Comparison of ENCODE assay signal across 1 cellular context in the genomic region with DNA sequence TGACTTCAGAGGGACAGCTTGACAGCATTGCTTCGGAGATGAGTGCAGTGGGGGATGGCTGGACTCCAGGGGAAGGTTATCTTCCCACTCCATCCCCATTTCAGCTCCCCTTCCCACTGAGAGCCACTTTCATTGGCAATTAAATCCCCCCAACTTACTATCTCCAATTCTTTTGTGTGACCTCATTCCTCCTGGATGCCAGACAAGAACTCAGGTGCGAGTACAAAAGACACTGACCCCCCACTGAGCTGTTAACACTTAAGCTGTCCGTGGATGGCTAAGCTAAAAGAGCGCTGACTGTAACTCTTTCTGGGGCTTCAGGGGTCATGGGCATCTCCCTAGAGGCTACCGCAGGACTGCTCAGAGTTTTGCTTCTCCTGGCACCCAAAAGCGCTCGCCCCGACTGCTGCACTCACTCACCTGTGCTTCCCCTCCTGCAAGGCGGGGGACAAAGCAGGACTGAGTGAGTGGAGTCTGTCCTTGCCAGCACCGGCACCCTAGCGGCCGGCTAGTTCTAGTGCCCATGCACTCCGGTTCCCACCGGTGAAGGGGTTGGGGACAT.
TF ChIP-seq lines count a peak whose summit lies in the region.

No MANE protein-coding gene starts in this region.

TF ChIP-seq in HepG2, 621 proteins besides CTCF, POLR2A, EP300 and RAD21:
- TF ChIP-seq MAF1 (CRISPR knock-in tag; IDR thresholded peaks at IDR 0.05; ENCODE audit: borderline replicate concordance), result no peak
- TF ChIP-seq DMAP1 (CRISPR knock-in tag; IDR thresholded peaks at IDR 0.05), result no peak
- TF ChIP-seq, protein P1, sequence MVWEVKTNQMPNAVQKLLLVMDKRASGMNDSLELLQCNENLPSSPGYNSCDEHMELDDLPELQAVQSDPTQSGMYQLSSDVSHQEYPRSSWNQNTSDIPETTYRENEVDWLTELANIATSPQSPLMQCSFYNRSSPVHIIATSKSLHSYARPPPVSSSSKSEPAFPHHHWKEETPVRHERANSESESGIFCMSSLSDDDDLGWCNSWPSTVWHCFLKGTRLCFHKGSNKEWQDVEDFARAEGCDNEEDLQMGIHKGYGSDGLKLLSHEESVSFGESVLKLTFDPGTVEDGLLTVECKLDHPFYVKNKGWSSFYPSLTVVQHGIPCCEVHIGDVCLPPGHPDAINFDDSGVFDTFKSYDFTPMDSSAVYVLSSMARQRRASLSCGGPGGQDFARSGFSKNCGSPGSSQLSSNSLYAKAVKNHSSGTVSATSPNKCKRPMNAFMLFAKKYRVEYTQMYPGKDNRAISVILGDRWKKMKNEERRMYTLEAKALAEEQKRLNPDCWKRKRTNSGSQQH (CRISPR knock-in tag; IDR thresholded peaks at IDR 0.05; ENCODE audit: low read depth), result no peak
- TF ChIP-seq RBFOX2 (IDR thresholded peaks at IDR 0.05; ENCODE audit: low read depth, low read length), result no peak
- TF ChIP-seq, protein P2, sequence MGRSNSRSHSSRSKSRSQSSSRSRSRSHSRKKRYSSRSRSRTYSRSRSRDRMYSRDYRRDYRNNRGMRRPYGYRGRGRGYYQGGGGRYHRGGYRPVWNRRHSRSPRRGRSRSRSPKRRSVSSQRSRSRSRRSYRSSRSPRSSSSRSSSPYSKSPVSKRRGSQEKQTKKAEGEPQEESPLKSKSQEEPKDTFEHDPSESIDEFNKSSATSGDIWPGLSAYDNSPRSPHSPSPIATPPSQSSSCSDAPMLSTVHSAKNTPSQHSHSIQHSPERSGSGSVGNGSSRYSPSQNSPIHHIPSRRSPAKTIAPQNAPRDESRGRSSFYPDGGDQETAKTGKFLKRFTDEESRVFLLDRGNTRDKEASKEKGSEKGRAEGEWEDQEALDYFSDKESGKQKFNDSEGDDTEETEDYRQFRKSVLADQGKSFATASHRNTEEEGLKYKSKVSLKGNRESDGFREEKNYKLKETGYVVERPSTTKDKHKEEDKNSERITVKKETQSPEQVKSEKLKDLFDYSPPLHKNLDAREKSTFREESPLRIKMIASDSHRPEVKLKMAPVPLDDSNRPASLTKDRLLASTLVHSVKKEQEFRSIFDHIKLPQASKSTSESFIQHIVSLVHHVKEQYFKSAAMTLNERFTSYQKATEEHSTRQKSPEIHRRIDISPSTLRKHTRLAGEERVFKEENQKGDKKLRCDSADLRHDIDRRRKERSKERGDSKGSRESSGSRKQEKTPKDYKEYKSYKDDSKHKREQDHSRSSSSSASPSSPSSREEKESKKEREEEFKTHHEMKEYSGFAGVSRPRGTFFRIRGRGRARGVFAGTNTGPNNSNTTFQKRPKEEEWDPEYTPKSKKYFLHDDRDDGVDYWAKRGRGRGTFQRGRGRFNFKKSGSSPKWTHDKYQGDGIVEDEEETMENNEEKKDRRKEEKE (IDR thresholded peaks at IDR 0.05), result no peak
- no peak for TF ChIP-seq ATF7-NPFF (CRISPR knock-in tag; IDR thresholded peaks at IDR 0.05; ENCODE audit: low read depth)
- TF ChIP-seq ZNF160 (CRISPR knock-in tag; IDR thresholded peaks at IDR 0.05), result no peak
- TF ChIP-seq HNF4G (IDR thresholded peaks at IDR 0.05; ENCODE audit: borderline replicate concordance, low read depth, low read length), result no peak
- TF ChIP-seq HNF4G (CRISPR knock-in tag; IDR thresholded peaks at IDR 0.05; ENCODE audit: borderline replicate concordance, low read depth), result peak; percentile 23; the same call in 1 of the 2 replicates
- no peak for TF ChIP-seq NR1H2 (CRISPR knock-in tag; IDR thresholded peaks at IDR 0.05; ENCODE audit: borderline replicate concordance, low read depth)
- no peak for TF ChIP-seq SMYD3 (CRISPR knock-in tag; IDR thresholded peaks at IDR 0.05)
- TF ChIP-seq, protein P3, sequence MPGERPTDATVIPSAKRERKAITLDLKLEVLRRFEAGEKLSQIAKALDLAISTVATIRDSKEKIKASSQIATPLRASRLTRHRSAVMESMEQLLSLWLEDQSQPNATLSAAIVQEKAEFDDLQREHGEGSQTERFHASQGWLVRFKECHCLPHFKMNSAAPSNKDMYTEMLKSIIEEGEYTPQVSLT (CRISPR knock-in tag; IDR thresholded peaks at IDR 0.05; ENCODE audit: borderline replicate concordance, low read depth), result no peak
- TF ChIP-seq, protein P4, sequence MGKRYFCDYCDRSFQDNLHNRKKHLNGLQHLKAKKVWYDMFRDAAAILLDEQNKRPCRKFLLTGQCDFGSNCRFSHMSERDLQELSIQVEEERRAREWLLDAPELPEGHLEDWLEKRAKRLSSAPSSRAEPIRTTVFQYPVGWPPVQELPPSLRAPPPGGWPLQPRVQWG (CRISPR knock-in tag; IDR thresholded peaks at IDR 0.05; ENCODE audit: borderline replicate concordance, low read depth), result no peak
- TF ChIP-seq ZNF788 (CRISPR knock-in tag; IDR thresholded peaks at IDR 0.05; ENCODE audit: borderline replicate concordance), result 0 out of 2 replicates have a peak, but pooled peaks have one; percentile 26
- TF ChIP-seq STAG1 (CRISPR knock-in tag; IDR thresholded peaks at IDR 0.05), result 0 out of 2 replicates have a peak, but pooled peaks have one; percentile 5
- no peak for TF ChIP-seq ESRRA (CRISPR knock-in tag; IDR thresholded peaks at IDR 0.05; ENCODE audit: low read depth)
- TF ChIP-seq ZNF30 (CRISPR knock-in tag; IDR thresholded peaks at IDR 0.05), result no peak
- TF ChIP-seq ZNF597 (CRISPR knock-in tag; IDR thresholded peaks at IDR 0.05), result no peak
- TF ChIP-seq TEAD3 (CRISPR knock-in tag; optimal IDR thresholded peaks at IDR 0.05; ENCODE audit: borderline replicate concordance), result no peak
- TF ChIP-seq ZC3H13 (CRISPR knock-in tag; IDR thresholded peaks at IDR 0.05), result no peak
- TF ChIP-seq SPEN (CRISPR knock-in tag; IDR thresholded peaks at IDR 0.05; ENCODE audit: low read depth), result no peak
- no peak for TF ChIP-seq MTA3 (CRISPR knock-in tag; IDR thresholded peaks at IDR 0.05)
- no peak for TF ChIP-seq GPBP1L1 (CRISPR knock-in tag; IDR thresholded peaks at IDR 0.05)
